ENCODE assay signal across 10 cellular contexts in the genomic region with DNA sequence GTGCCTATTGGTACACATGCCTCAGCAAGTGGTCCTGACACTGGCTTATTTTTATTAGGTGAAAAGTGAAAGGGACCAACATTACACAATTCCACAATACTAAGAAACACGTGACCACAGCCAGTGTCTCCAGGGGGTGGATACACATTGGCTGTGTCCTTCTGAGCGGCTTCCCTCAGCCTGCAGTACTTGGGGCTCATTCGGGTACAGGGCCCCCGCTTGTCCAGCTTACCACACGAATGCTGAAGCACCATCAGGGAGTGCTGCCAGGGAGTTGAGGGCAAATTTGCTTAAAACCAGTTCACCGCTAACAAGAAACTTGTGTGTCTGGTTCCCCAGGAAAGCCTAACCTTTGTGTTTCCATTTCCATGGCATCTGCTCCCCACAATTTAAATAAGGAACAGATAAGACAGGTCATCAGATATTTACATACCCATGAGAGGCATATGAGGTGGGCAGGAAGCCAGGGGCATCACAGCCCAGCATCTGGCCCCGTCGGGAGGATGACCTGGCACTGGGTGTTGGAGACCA.
DNase-seq lines count a peak whose midpoint lies in the region; ATAC-seq and TF ChIP-seq lines count a peak whose summit lies in the region.
"Had no signal": no experiment of that assay in that cellular context is flagged by ENCODE, and none has a peak within 500 bp of the region (broad histone marks: within the 10 kb centered on the region; RNA-seq: fewer than 3 reads in every experiment).

No MANE protein-coding gene starts in this region.

- H3K9me3 Mint-ChIP-seq in activated T-cell treated with anti-CD3 and anti-CD28 coated beads, Interleukin-2, amount 50 U/mL, for 24 hours = no peaks in the 10 kb centered on the region

- DNase-seq in activated T-cell treated with anti-CD3 and anti-CD28 coated beads, Interleukin-2, amount 50 U/mL, for 24 hours = no peak
- DNase-seq in activated T-cell treated with anti-CD3 and anti-CD28 coated beads, Interleukin-2, amount 50 U/mL, for 48 hours = no peak
- DNase-seq in OCI-M1 (lab: John Stamatoyannopoulos, UW) (peak; percentile 73), fibroblast of mammary gland (ENCODE audit: low read depth) (peak; percentile 74), stromal cell of bone marrow (ENCODE audit: low read depth) (peak; percentile 31), NOMO-1 treated with dmso at 0.1 percent for 144 hours (lab: John Stamatoyannopoulos, UW; ENCODE audit: unreplicated experiment) (no peak), iPS-NIHi7 (ENCODE audit: extremely low spot score) (no peak)
- DNase-seq: amniotic stem cell, NCI-H1417 had no signal

- no peak overlapping the region for H3K4me3 Mint-ChIP-seq in activated T-cell treated with anti-CD3 and anti-CD28 coated beads, Interleukin-2, amount 50 U/mL, for 24 hours

- H3K4me1 Mint-ChIP-seq in activated T-cell treated with anti-CD3 and anti-CD28 coated beads, Interleukin-2, amount 50 U/mL, for 24 hours (ENCODE audit: low read depth) = peaks cover 81% of the 10 kb centered on the region

- ATAC-seq in HG03342 (IDR thresholded peaks at IDR 0.05; ENCODE audit: unreplicated experiment) = no peak

- no peaks in the 10 kb centered on the region for H3K27me3 Mint-ChIP-seq in activated T-cell treated with anti-CD3 and anti-CD28 coated beads, Interleukin-2, amount 50 U/mL, for 24 hours

- H3K27ac Mint-ChIP-seq in activated T-cell treated with anti-CD3 and anti-CD28 coated beads, Interleukin-2, amount 50 U/mL, for 24 hours = peak overlapping the region; percentile 68

- peaks cover 57% of the 10 kb centered on the region for H3K36me3 Mint-ChIP-seq in activated T-cell treated with anti-CD3 and anti-CD28 coated beads, Interleukin-2, amount 50 U/mL, for 24 hours (ENCODE audit: low read depth)

- H3K4me3 ChIP-seq in fibroblast of mammary gland (ENCODE audit: control insufficient read depth, low read depth, low read length) = no peak overlapping the region

- no peak for TF ChIP-seq CTCF in fibroblast of mammary gland (conservative IDR thresholded peaks at IDR 0.05; ENCODE audit: control insufficient read depth, insufficient read depth, low read depth, low read length)

Comparison
In these comparisons a context has a peak if more than half of its experiments do, and no peak if none do; other contexts are left out.
1. DNase-seq: peak in OCI-M1 (single experiment), fibroblast of mammary gland (single experiment) and stromal cell of bone marrow (single experiment); none in activated T-cell treated with anti-CD3 and anti-CD28 coated beads, Interleukin-2, amount 50 U/mL, for 24 hours (single experiment), activated T-cell treated with anti-CD3 and anti-CD28 coated beads, Interleukin-2, amount 50 U/mL, for 48 hours (0 of 2), NOMO-1 treated with dmso at 0.1 percent for 144 hours (single experiment) and iPS-NIHi7 (single experiment).